ENCODE assay signal across 19 cellular contexts in genomic region chr14:86305058-86305457, GRCh38.
A peak's percentile ranks its signal among the peaks of the same experiment; 100 is the strongest.
DNase-seq lines count a peak whose midpoint lies in the region; ATAC-seq and TF ChIP-seq lines count a peak whose summit lies in the region.
"Had no signal": no experiment of that assay in that cellular context is flagged by ENCODE, and none has a peak within 500 bp of the region (broad histone marks: within the 10 kb centered on the region; RNA-seq: fewer than 3 reads in every experiment).

No MANE protein-coding gene starts in this region.

- H3K27ac ChIP-seq in A673 (ENCODE audit: low read depth, low read length, poor library complexity, severe bottlenecking) = peak overlapping the region; percentile 0
- H3K27ac ChIP-seq in OCI-LY1 (ENCODE audit: low read depth, low read length, poor library complexity, severe bottlenecking) = peak overlapping the region; percentile 11
- H3K27ac ChIP-seq in osteoblast (ENCODE audit: low read depth, low read length) = no peak overlapping the region
- H3K27ac ChIP-seq: 22Rv1, A549, BLaER1, GM23248 had no signal

- H3K36me3 ChIP-seq in A673 (ENCODE audit: insufficient read depth, low read length, poor library complexity, severe bottlenecking) = no peaks in the 10 kb centered on the region
- no peaks in the 10 kb centered on the region for H3K36me3 ChIP-seq in OCI-LY1 (ENCODE audit: insufficient read depth, low read length)
- no peaks in the 10 kb centered on the region for H3K36me3 ChIP-seq in osteoblast (ENCODE audit: insufficient read depth, low read length)
- H3K36me3 ChIP-seq: BLaER1, HAP-1 had no signal

- H4K20me1 ChIP-seq in OCI-LY1 (ENCODE audit: insufficient read depth, low read length) (no peaks in the 10 kb centered on the region), osteoblast (ENCODE audit: insufficient read depth, low read length) (no peaks in the 10 kb centered on the region)
- H4K20me1 ChIP-seq: BLaER1 had no signal

- H3K9me2 ChIP-seq in OCI-LY1 (ENCODE audit: low read depth, low read length) = no peaks in the 10 kb centered on the region

- no peak overlapping the region for H3K4me2 ChIP-seq in OCI-LY1 (ENCODE audit: low read length)
- no peak overlapping the region for H3K4me2 ChIP-seq in osteoblast (ENCODE audit: insufficient read depth, low read length)
- H3K4me2 ChIP-seq: A549, BLaER1 had no signal

- CTCF ChIA-PET in A673 (lab: Charles Lee) = no interaction called here

- no peak for DNase-seq in A673 (ENCODE audit: low spot score)
- DNase-seq in kidney glomerular epithelial cell (lab: John Stamatoyannopoulos, UW) = peak; percentile 47
- peak; percentile 6 for DNase-seq in osteoblast (ENCODE audit: insufficient read length, low spot score, missing footprints)
- no peak for DNase-seq in NCI-H748 (lab: John Stamatoyannopoulos, UW; ENCODE audit: unreplicated experiment)
- DNase-seq in posterior cingulate gyrus = no peak
- DNase-seq: CD4-positive, alpha-beta memory T cell; DMS 273 treated with DMSO at 0.1 percent for 48 hours; DMS53; DND-41; EL; GM23248 had no signal

- ATAC-seq in GM19035 (IDR thresholded peaks at IDR 0.05; ENCODE audit: unreplicated experiment) = no peak
- ATAC-seq: A549, GM12878, HepG2 had no signal

- POLR2A ChIA-PET in A673 (lab: Charles Lee; ENCODE audit: low non-redundant PET) = interaction anchor here (0.7 kb wide), 2 partner anchors 38 to 246 kb away, joined by 3 read pairs; no protein-coding TSS in a partner anchor

- H3K4me3 ChIP-seq in A673 (ENCODE audit: low read depth, low read length, poor library complexity, severe bottlenecking) (no peak overlapping the region), OCI-LY1 (ENCODE audit: low read depth, low read length, poor library complexity, severe bottlenecking) (no peak overlapping the region), osteoblast (ENCODE audit: insufficient read depth, low read length) (no peak overlapping the region)
- H3K4me3 ChIP-seq: A549, BLaER1, GM12878, GM23248, HAP-1 had no signal

- intact Hi-C loops in A673 (cut with micrococcal nuclease; ENCODE audit: unreplicated experiment) (no loop called here), posterior cingulate gyrus (cut with DNase I) (no loop called here)

- 0 out of 2 replicates have a peak overlapping the region, but pooled peaks have one; percentile 55 for H2AFZ ChIP-seq in OCI-LY1 (ENCODE audit: low read length)
- no peak overlapping the region for H2AFZ ChIP-seq in osteoblast (ENCODE audit: low read length)
- H2AFZ ChIP-seq: GM23248 had no signal

- TF ChIP-seq CTCF in A673 (conservative IDR thresholded peaks at IDR 0.05; ENCODE audit: low read depth, low read length) (no peak), OCI-LY1 (IDR thresholded peaks at IDR 0.05; ENCODE audit: low read length) (no peak), osteoblast (IDR thresholded peaks at IDR 0.05; ENCODE audit: extremely low read depth, low read depth, low read length) (no peak)

- H3K9me3 ChIP-seq in A673 (ENCODE audit: low read depth, low read length, poor library complexity, severe bottlenecking) (no peaks in the 10 kb centered on the region), OCI-LY1 (ENCODE audit: low read length) (no peaks in the 10 kb centered on the region), osteoblast (ENCODE audit: low read depth, low read length) (peaks cover 3% of the 10 kb centered on the region)
- H3K9me3 ChIP-seq: A549, BLaER1, HAP-1 had no signal

- no peaks in the 10 kb centered on the region for H3K79me2 ChIP-seq in OCI-LY1 (ENCODE audit: insufficient read depth, low read length)
- H3K79me2 ChIP-seq in osteoblast (ENCODE audit: insufficient read depth, low read length) = no peaks in the 10 kb centered on the region

- no peaks in the 10 kb centered on the region for H3K27me3 ChIP-seq in A673 (replicated peaks; ENCODE audit: insufficient read depth, low read depth, low read length, poor library complexity)
- no peaks in the 10 kb centered on the region for H3K27me3 ChIP-seq in OCI-LY1 (ENCODE audit: insufficient read depth, low read length)
- H3K27me3 ChIP-seq in osteoblast (ENCODE audit: insufficient read depth, low read length) = no peaks in the 10 kb centered on the region
- H3K27me3 ChIP-seq: BLaER1 had no signal

- H3F3A ChIP-seq in OCI-LY1 (ENCODE audit: insufficient read depth, low read length) = no peaks in the 10 kb centered on the region

- H3K9ac ChIP-seq in OCI-LY1 (ENCODE audit: low read length) = no peak overlapping the region
- H3K9ac ChIP-seq: BLaER1, GM23248 had no signal

- no TSS peak for BruUV-seq in A673 (replicated peaks; lab: Mats Ljungman, UMichigan)

- H3K4me1 ChIP-seq in A673 (ENCODE audit: insufficient read depth, low read length, poor library complexity, severe bottlenecking) = peaks cover 9% of the 10 kb centered on the region
- H3K4me1 ChIP-seq in OCI-LY1 (ENCODE audit: insufficient read depth, low read length, severe bottlenecking) = peaks cover 50% of the 10 kb centered on the region
- H3K4me1 ChIP-seq in osteoblast (ENCODE audit: insufficient read depth, low read length) = no peaks in the 10 kb centered on the region
- H3K4me1 ChIP-seq: A549, BLaER1, HAP-1 had no signal

Comparison
In these comparisons a context has a peak if more than half of its experiments do, and no peak if none do; other contexts are left out.
1. DNase-seq: peak in kidney glomerular epithelial cell (single experiment) and osteoblast (single experiment); none in A673 (single experiment), NCI-H748 (single experiment) and posterior cingulate gyrus (0 of 10).